11 cellular contexts compared by ENCODE assay signal in genomic region chr11:22780914-22781593, GRCh38. TPM values are rescaled to one million over a fixed set of nuclear protein-coding genes. Genes with fewer than 3 reads are reported as not detected.
DNase-seq lines count a peak whose midpoint lies in the region; ATAC-seq and TF ChIP-seq lines count a peak whose summit lies in the region.
"Had no signal": no experiment of that assay in that cellular context is flagged by ENCODE, and none has a peak within 500 bp of the region (broad histone marks: within the 10 kb centered on the region; RNA-seq: fewer than 3 reads in every experiment).

No MANE protein-coding gene starts in this region.

- H2AFZ ChIP-seq in SU-DHL-6 (ENCODE audit: low read depth, low read length, severe bottlenecking), result peak overlapping the region; percentile 54

- TF ChIP-seq CTCF in GM13977 (IDR thresholded peaks at IDR 0.05; ENCODE audit: extremely low read depth, insufficient read depth, missing control alignments) (no peak), GM20000 (IDR thresholded peaks at IDR 0.05; ENCODE audit: extremely low read depth, missing control alignments) (no peak), SU-DHL-6 (IDR thresholded peaks at IDR 0.05; ENCODE audit: insufficient read depth, low read length, poor library complexity, severe bottlenecking) (no peak), psoas muscle (IDR thresholded peaks at IDR 0.05) (no peak), testis (IDR thresholded peaks at IDR 0.05) (no peak)

- intact Hi-C loops in psoas muscle (cut with DNase I), result no loop called here
- intact Hi-C loops in testis (cut with DNase I; ENCODE audit: low total_unique reads), result no loop called here

- H3K9ac ChIP-seq in SU-DHL-6 (ENCODE audit: low read length), result no peak overlapping the region

- no peak overlapping the region for H3K27ac ChIP-seq in SU-DHL-6 (ENCODE audit: low read depth, low read length)
- no peak overlapping the region for H3K27ac ChIP-seq in psoas muscle
- H3K27ac ChIP-seq in testis, result no peak overlapping the region

- H3K27me3 ChIP-seq in SU-DHL-6 (ENCODE audit: low read length) (no peaks in the 10 kb centered on the region), psoas muscle (ENCODE audit: insufficient read depth in 3 of 3, low read length in 2 of 3) (no peaks in the 10 kb centered on the region), testis (no peaks in the 10 kb centered on the region)

- peak; percentile 7 for DNase-seq in GM13977 (ENCODE audit: low spot score)
- DNase-seq in GM20000 (ENCODE audit: low spot score), result peak; percentile 32
- no peak for DNase-seq in psoas muscle
- no peak for DNase-seq in testis
- no peak for DNase-seq in hippocampal formation (lab: John Stamatoyannopoulos, UW)
- DNase-seq in COLO829 (ENCODE audit: low spot score), result no peak
- DNase-seq: activated CD4-positive, alpha-beta T cell treated with anti-CD3 and anti-CD28 coated beads for 36 hours; MV-4-11; substantia nigra had no signal

- in situ Hi-C loops in GM13977 (cut with MboI; ENCODE audit: low pct_unique_long_range_greater_than_20kb, low sequenced_read_pairs, unreplicated experiment), result loop anchor here (25.0 kb wide), 1 partner anchor 444 kb away; the partner anchor contains the start of gene SLC17A6

- H3K9me2 ChIP-seq in SU-DHL-6 (replicated peaks; ENCODE audit: insufficient read depth, low read length), result no peaks in the 10 kb centered on the region

- no peaks in the 10 kb centered on the region for H3K79me2 ChIP-seq in SU-DHL-6 (ENCODE audit: insufficient read depth, low read length)

- H3K9me3 ChIP-seq in SU-DHL-6 (ENCODE audit: insufficient read depth, low read length) (no peaks in the 10 kb centered on the region), psoas muscle (no peaks in the 10 kb centered on the region), testis (no peaks in the 10 kb centered on the region)

- H3K4me3 ChIP-seq in SU-DHL-6 (ENCODE audit: insufficient read depth, low read length, poor library complexity, severe bottlenecking), result no peak overlapping the region
- no peak overlapping the region for H3K4me3 ChIP-seq in psoas muscle
- H3K4me3 ChIP-seq in testis, result no peak overlapping the region

- H3K36me3 ChIP-seq in SU-DHL-6 (ENCODE audit: low read length) (no peaks in the 10 kb centered on the region), psoas muscle (ENCODE audit: insufficient read depth in 1 of 2, low read depth in 1 of 2) (no peaks in the 10 kb centered on the region), testis (ENCODE audit: low read depth, missing control alignments) (no peaks in the 10 kb centered on the region)

- H3K4me1 ChIP-seq in psoas muscle, result no peaks in the 10 kb centered on the region
- H3K4me1 ChIP-seq in testis, result no peaks in the 10 kb centered on the region

- ATAC-seq in HG03135 (IDR thresholded peaks at IDR 0.05; ENCODE audit: unreplicated experiment), result peak; percentile 93
- no peak for ATAC-seq in psoas muscle
- ATAC-seq: activated CD4-positive, alpha-beta T cell treated with anti-CD3 and anti-CD28 coated beads for 36 hours had no signal

- no peaks in the 10 kb centered on the region for H4K20me1 ChIP-seq in SU-DHL-6 (ENCODE audit: low read depth, low read length)

- H3K4me2 ChIP-seq in SU-DHL-6 (ENCODE audit: low read depth, low read length, poor library complexity, severe bottlenecking), result peak overlapping the region; percentile 19

- WGBS in psoas muscle, 3 donors, result 44 to 49% (median 46%) methylated on average over 3 of the region's 3 CpGs
- WGBS in testis, 2 donors, result 61 to 64% methylated on average over 3 of the region's 3 CpGs

- no peak for TF ChIP-seq POLR2A in testis (IDR thresholded peaks at IDR 0.05)

- H3F3A ChIP-seq in SU-DHL-6 (ENCODE audit: insufficient read depth), result no peaks in the 10 kb centered on the region

RNA-seq across cellular contexts. Expression of gene SVIP, which starts 48.5 kb away (rescaled TPM):
- total RNA-seq in psoas muscle, result 10 to 100 TPM; 18.0 to 29.1 (median 20.9) TPM
- polyA plus RNA-seq in psoas muscle, result 10 to 100 TPM in 1 of 3 donors, 1 to 10 TPM in 2; 3.9 to 11.9 (median 8.9) TPM
- 10 to 100 TPM; 19.3 to 22.7 TPM for total RNA-seq in testis
- 80.1 TPM for polyA plus RNA-seq in testis (ENCODE audit: insufficient read depth, low read depth, low replicate concordance)

Comparison
In these comparisons a context has a peak if more than half of its experiments do, and no peak if none do; other contexts are left out.
1. DNase-seq: peak in GM13977 (single experiment) and GM20000 (single experiment); none in psoas muscle (0 of 2), testis (single experiment), hippocampal formation (0 of 2) and COLO829 (single experiment).